23 cellular contexts compared by ENCODE assay signal in the genomic region with DNA sequence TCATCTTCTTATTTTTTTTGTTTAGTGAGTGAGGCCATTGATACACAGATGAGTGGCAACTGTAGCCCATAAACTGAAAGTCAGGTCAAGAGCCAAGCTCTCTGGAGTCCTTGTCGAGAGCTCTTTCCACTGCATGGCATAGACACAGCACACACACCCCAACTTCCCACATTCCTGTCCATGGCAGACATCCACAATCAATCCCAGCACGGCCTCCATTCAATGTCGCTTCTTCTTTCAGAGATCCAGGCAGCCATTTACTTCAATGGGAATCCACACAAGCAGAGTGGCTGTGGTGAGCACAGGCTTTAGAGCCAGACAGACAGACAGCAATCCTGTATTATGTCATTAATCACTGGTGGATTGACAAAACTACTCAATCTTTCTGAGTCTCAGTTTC. TPM values are rescaled to one million over a fixed set of nuclear protein-coding genes. Genes with fewer than 3 reads are reported as not detected.
A peak's percentile ranks its signal among the peaks of the same experiment; 100 is the strongest.
DNase-seq lines count a peak whose midpoint lies in the region; ATAC-seq, FAIRE-seq and TF ChIP-seq lines count a peak whose summit lies in the region.
"Had no signal": no experiment of that assay in that cellular context is flagged by ENCODE, and none has a peak within 500 bp of the region (broad histone marks: within the 10 kb centered on the region; RNA-seq: fewer than 3 reads in every experiment).

No MANE protein-coding gene starts in this region.

- no peak overlapping the region for H2BK120ac ChIP-seq in H1 (replicated peaks; ENCODE audit: low read depth, low read length)

- H2AK5ac ChIP-seq in H1 (ENCODE audit: low read depth, low read length), result peak overlapping the region; percentile 42; the same call in 1 of the 2 replicates

- H3K23me2 ChIP-seq in H1 (ENCODE audit: low read depth, low read length), result no peaks in the 10 kb centered on the region

- H2AFZ ChIP-seq in K562 (ENCODE audit: low read depth, low read length), result no peak overlapping the region; the same call in 1 of the 2 replicates
- no peak overlapping the region for H2AFZ ChIP-seq in H1 (ENCODE audit: low read length)

- no peak overlapping the region for H3K14ac ChIP-seq in H1 (ENCODE audit: insufficient read length)

- H3K4me3 ChIP-seq in K562 (no peak overlapping the region), H1 (ENCODE audit: extremely low read depth in 1 of 4, insufficient read depth in 2 of 4, low read depth in 3 of 4, low read length in 4 of 4) (no peak overlapping the region), lung (no peak overlapping the region)
- H3K4me3 ChIP-seq: A549; BLaER1 treated with 17β-estradiol and CSF1 and Interleukin-3, amounts not matched to agents 10 nM and 100 nM had no signal

- H4K91ac ChIP-seq in H1 (replicated peaks; ENCODE audit: insufficient read length, low read length), result no peak overlapping the region

- BruUV-seq in K562 (replicated peaks; lab: Mats Ljungman, UMichigan), result no TSS peak

- H4K20me1 ChIP-seq in K562 (replicated peaks; ENCODE audit: control insufficient read depth, insufficient read depth, low read length), result no peaks in the 10 kb centered on the region
- no peaks in the 10 kb centered on the region for H4K20me1 ChIP-seq in H1 (replicated peaks in 1 of 2; ENCODE audit: control insufficient read depth in 1 of 2, insufficient read depth in 2 of 2, low read length in 2 of 2)
- H4K20me1 ChIP-seq: BLaER1 treated with 17β-estradiol and CSF1 and Interleukin-3, amounts not matched to agents 10 nM and 100 nM had no signal

- H3K4me1 ChIP-seq in K562 (replicated peaks in 1 of 2; ENCODE audit: control insufficient read depth in 2 of 2, insufficient read depth in 2 of 2, low read length in 2 of 2) (peaks cover 0 to 9% of the 10 kb centered on the region in 2 experiments; a peak in 1 of 5 replicates), H1 (replicated peaks in 1 of 4; ENCODE audit: control insufficient read depth in 3 of 4, insufficient read depth in 4 of 4, low read length in 3 of 4) (peaks cover 0 to 6% (median 5%) of the 10 kb centered on the region in 4 experiments; a peak in 3 of 7 replicates), lung (ENCODE audit: control insufficient read depth in 2 of 2, insufficient read depth in 2 of 2, low read length in 2 of 2) (no peaks in the 10 kb centered on the region)
- H3K4me1 ChIP-seq: A549 had no signal

- no peak overlapping the region for H3K9ac ChIP-seq in K562 (ENCODE audit: insufficient read depth in 1 of 2, low read depth in 2 of 2, low read length in 2 of 2)
- H3K9ac ChIP-seq in H1 (replicated peaks in 1 of 4; ENCODE audit: extremely low read depth in 1 of 4, low read depth in 3 of 4, low read length in 3 of 4), result no peak overlapping the region
- H3K9ac ChIP-seq: BLaER1 treated with 17β-estradiol and CSF1 and Interleukin-3, amounts not matched to agents 10 nM and 100 nM had no signal

- H3K9me1 ChIP-seq in K562 (ENCODE audit: control insufficient read depth, insufficient read depth, low read length), result no peaks in the 10 kb centered on the region

- TF ChIP-seq CTCF in K562 (IDR thresholded peaks at IDR 0.05 in 2 of 3, conservative IDR thresholded peaks at IDR 0.05 in 1 of 3; ENCODE audit: insufficient read depth in 2 of 3, low read depth in 1 of 3, low read length in 3 of 3) (no peak), H1 (IDR thresholded peaks at IDR 0.05; ENCODE audit: control extremely low read depth in 1 of 3, insufficient read depth in 1 of 3, low read depth in 1 of 3, low read length in 3 of 3) (no peak), lung (IDR thresholded peaks at IDR 0.05; ENCODE audit: control extremely low read depth, extremely low read depth) (no peak)

- no peak overlapping the region for H3K23ac ChIP-seq in H1 (ENCODE audit: insufficient read length)

- no peak overlapping the region for H4K8ac ChIP-seq in H1 (ENCODE audit: extremely low read depth, insufficient read depth, low read length)

- H2BK5ac ChIP-seq in H1 (ENCODE audit: low read depth, low read length), result no peak overlapping the region; the same call in 1 of the 2 replicates

- FAIRE-seq in K562 (lab: Jason Lieb, UNC) (no peak), H1 (lab: Jason Lieb, UNC) (no peak)
- FAIRE-seq: A549, GM12891, GM19239 had no signal

- no peak overlapping the region for H3K4me2 ChIP-seq in K562 (ENCODE audit: insufficient read depth, low read length)
- H3K4me2 ChIP-seq in H1 (ENCODE audit: insufficient read depth in 1 of 2, low read depth in 2 of 2, low read length in 2 of 2), result no peak overlapping the region
- H3K4me2 ChIP-seq: A549; BLaER1 treated with 17β-estradiol and CSF1 and Interleukin-3, amounts not matched to agents 10 nM and 100 nM had no signal

- intact Hi-C loops in K562 (cut with micrococcal nuclease), result no loop called here

- TF ChIP-seq RAD21 in K562 (CRISPR knock-in tag; conservative IDR thresholded peaks at IDR 0.05 in 1 of 2, IDR thresholded peaks at IDR 0.05 in 1 of 2) (no peak), H1 (IDR thresholded peaks at IDR 0.05 in 1 of 2, conservative IDR thresholded peaks at IDR 0.05 in 1 of 2; ENCODE audit: low read depth in 2 of 2, low read length in 2 of 2) (no peak)

- DNase-seq in K562 (ENCODE audit: extremely low read depth in 1 of 4, low spot score in 3 of 4) (no peak), H1 (ENCODE audit: low read depth in 1 of 2, low spot score in 2 of 2) (peak in 1 of 2 experiments; percentile 10), lung (ENCODE audit: low spot score) (peak; percentile 18), kidney tubule cell (ENCODE audit: low spot score) (no peak)
- DNase-seq in activated CD4-positive, alpha-beta T cell treated with anti-CD3 and anti-CD28 coated beads, Interleukin-2, amount 50 U/mL, for 48 hours, result no peak
- DNase-seq: AML-193; CD4-positive, alpha-beta T cell; CD8-positive, alpha-beta T cell; COR-L47; DMS 273 treated with DMSO at 0.1 percent for 48 hours; DMS153; DMS53; DMS79; DND-41; EL; GDM1 had no signal

- no peak overlapping the region for H2BK20ac ChIP-seq in H1 (ENCODE audit: low read length)

- H3K36me3 ChIP-seq in K562 (ENCODE audit: control insufficient read depth, insufficient read depth, low read length) (no peaks in the 10 kb centered on the region), H1 (ENCODE audit: control insufficient read depth in 2 of 4, insufficient read depth in 4 of 4, low read length in 3 of 4) (no peaks in the 10 kb centered on the region), lung (ENCODE audit: control insufficient read depth in 2 of 2, insufficient read depth in 2 of 2, low read length in 2 of 2) (no peaks in the 10 kb centered on the region)
- H3K36me3 ChIP-seq: BLaER1 treated with 17β-estradiol and CSF1 and Interleukin-3, amounts not matched to agents 10 nM and 100 nM had no signal

- WGBS in K562 (ENCODE audit: insufficient coverage, low coverage, missing lambda C conversion rate), result 11% methylated on average over 3 of the region's 3 CpGs
- WGBS in H1 (ENCODE audit: extremely low coverage in 1 of 2, insufficient coverage in 1 of 2, insufficient read length in 1 of 2, insufficient replicate concordance in 2 of 2, low coverage in 1 of 2, low lambda C conversion rate in 2 of 2, missing lambda C conversion rate in 1 of 2), 2 experiments, result 92% methylated on average over 3 of the region's 3 CpGs; no CpG with 5 or more reads in 1 of the 2 experiments
- whole genome bisulfite sequencing in lung, 2 donors, result 86 to 92% methylated on average over 3 of the region's 3 CpGs

- peak overlapping the region; percentile 6 for H3K4ac ChIP-seq in H1 (replicated peaks; ENCODE audit: insufficient read length, low read depth, low read length)

- no peak overlapping the region for H2BK12ac ChIP-seq in H1 (ENCODE audit: low read depth, low read length)

- POLR2A ChIA-PET in K562 (lab: Yijun Ruan, JAX) (interaction anchor here (0.8 kb wide), 1 partner anchor 10 kb away, joined by 4 read pairs; no protein-coding TSS in a partner anchor), H1 (lab: Charles Lee; ENCODE audit: partially characterized antibody) (no interaction called here)

- no peaks in the 10 kb centered on the region for H3K79me1 ChIP-seq in H1 (ENCODE audit: low read depth, low read length)

- in situ Hi-C loops in K562 (cut with MboI), result loop anchor here (10.0 kb wide), 1 partner anchor 425 kb away; no protein-coding TSS in a partner anchor

- H3K79me2 ChIP-seq in K562 (ENCODE audit: control insufficient read depth, insufficient read depth, low read length), result no peaks in the 10 kb centered on the region
- H3K79me2 ChIP-seq in H1 (ENCODE audit: control insufficient read depth in 1 of 2, insufficient read depth in 2 of 2, low read length in 2 of 2), result no peaks in the 10 kb centered on the region

- CTCF ChIA-PET in K562 (lab: Yijun Ruan, JAX; ENCODE audit: low intra/inter-chr PET ratio), result no interaction called here
- CTCF ChIA-PET in H1 (lab: Charles Lee; ENCODE audit: partially characterized antibody), result interaction anchor here (0.7 to 1.6 kb wide), 4 partner anchors 11 to 415 kb away, joined by 3 to 4 read pairs (median 3); no protein-coding TSS in a partner anchor

- H3K27me3 ChIP-seq in K562 (ENCODE audit: control insufficient read depth in 2 of 2, insufficient read depth in 2 of 2, low read length in 2 of 2), result peaks cover 0 to 5% of the 10 kb centered on the region in 2 experiments; a peak in 3 of 5 replicates
- H3K27me3 ChIP-seq in H1 (replicated peaks in 1 of 4; ENCODE audit: control insufficient read depth in 3 of 4, extremely low read depth in 1 of 4, insufficient read depth in 3 of 4, low read length in 3 of 4), result peaks cover 0 to 5% (median 0%) of the 10 kb centered on the region in 4 experiments; a peak in 2 of 7 replicates
- H3K27me3 ChIP-seq in lung (ENCODE audit: control insufficient read depth, insufficient read depth), result no peaks in the 10 kb centered on the region
- H3K27me3 ChIP-seq: BLaER1 treated with 17β-estradiol and CSF1 and Interleukin-3, amounts not matched to agents 10 nM and 100 nM had no signal

- TF ChIP-seq POLR2A in K562 (conservative IDR thresholded peaks at IDR 0.05), result no peak
- TF ChIP-seq POLR2A in H1 (IDR thresholded peaks at IDR 0.05; ENCODE audit: control extremely low read depth in 1 of 2, low read depth in 2 of 2, low read length in 2 of 2), result no peak

- no peak overlapping the region for H2BK15ac ChIP-seq in H1 (ENCODE audit: low read length)

- no peak overlapping the region for H3K27ac ChIP-seq in K562 (ENCODE audit: extremely low read depth, low read depth, low read length)
- no peak overlapping the region for H3K27ac ChIP-seq in H1 (ENCODE audit: low read depth, low read length)
- H3K27ac ChIP-seq in lung (ENCODE audit: low read depth in 1 of 2, low read length in 1 of 2), result no peak overlapping the region
- H3K27ac ChIP-seq: 22Rv1; A549; BLaER1 treated with 17β-estradiol and CSF1 and Interleukin-3, amounts not matched to agents 10 nM and 100 nM; C4-2B had no signal

- TF ChIP-seq EP300 in K562 (IDR thresholded peaks at IDR 0.05; ENCODE audit: low read length), result no peak
- no peak for TF ChIP-seq EP300 in H1 (IDR thresholded peaks at IDR 0.05; ENCODE audit: borderline replicate concordance in 1 of 2, low read depth in 2 of 2, low read length in 2 of 2)

- no peak overlapping the region for H3K18ac ChIP-seq in H1 (ENCODE audit: extremely low read depth, low read length)

- H3K9me3 ChIP-seq in K562 (replicated peaks; ENCODE audit: control insufficient read depth, insufficient read depth, low read depth, low read length) (peaks cover 6% of the 10 kb centered on the region), H1 (ENCODE audit: insufficient read depth in 2 of 2, low read depth in 1 of 2, low read length in 1 of 2) (peaks cover 2 to 12% of the 10 kb centered on the region in 2 experiments; a peak in 3 of 4 replicates), lung (ENCODE audit: control insufficient read depth in 2 of 2, insufficient read depth in 1 of 2, low read length in 1 of 2) (peaks cover 0 to 1% of the 10 kb centered on the region in 2 donors)
- H3K9me3 ChIP-seq: A549 had no signal

- H4K5ac ChIP-seq in H1 (ENCODE audit: insufficient read length, low read depth, low read length), result no peak overlapping the region

- no peak overlapping the region for H3K56ac ChIP-seq in H1 (replicated peaks; ENCODE audit: insufficient read length, low read depth, low read length)

- ATAC-seq in K562, result no peak
- ATAC-seq in lung (ENCODE audit: insufficient read depth, low FRiP score), result no peak
- no peak for ATAC-seq in GM19467 (IDR thresholded peaks at IDR 0.05; ENCODE audit: unreplicated experiment)
- ATAC-seq: A549; CD8-positive, alpha-beta T cell had no signal

RNA-seq across cellular contexts. Expression of gene ECI2, which starts 34.9 kb away (rescaled TPM):
- total RNA-seq in K562 (2011; cell fraction: chromatin; rRNA removed; ENCODE audit: low replicate concordance), result 61.5 and 71.7 TPM in 2 replicates
- total RNA-seq in K562 (2011; cell fraction: nucleolus; rRNA removed), result 29.9 and 41.3 TPM in 2 replicates
- 42.9 and 50.0 TPM in 2 replicates for total RNA-seq in K562 (2011; cell fraction: nucleoplasm; rRNA removed)
- 142 and 150 TPM in 2 replicates for total RNA-seq in K562 (2014; rRNA removed)
- total RNA-seq in K562 (2014; rRNA removed; fragmentation: Illumina TruSeq; extraction: Trizol), result 157 and 171 TPM in 2 replicates
- 141 and 142 TPM in 2 replicates for total RNA-seq in K562 (2015; rRNA removed; fragmentation: Illumina TruSeq; extraction: Trizol)
- 101 and 104 TPM in 2 replicates for total RNA-seq in K562 (2021)
- 62.1 and 80.7 TPM in 2 replicates for polyA plus RNA-seq in K562 (2011; rRNA removed)
- polyA plus RNA-seq in K562 (2011; cell fraction: cytosol; rRNA removed), result 51.6 and 74.1 TPM in 2 replicates
- 59.0 and 69.0 TPM in 2 replicates for polyA plus RNA-seq in K562 (2011; cell fraction: nucleus; rRNA removed)
- polyA plus RNA-seq in K562 (2012), result 92.5 and 178 TPM in 2 replicates
- 179 and 228 TPM in 2 replicates for polyA plus RNA-seq in K562 (2014; fragmentation: Illumina TruSeq; extraction: Trizol)
- 100 to 1,000 TPM; 332 to 377 TPM for polyA plus RNA-seq in K562 (2014; fragmentation: Nextera tagmentation; extraction: Ambion mirVana)
- 88.9 and 114 TPM in 2 replicates for polyA plus RNA-seq in K562 (2014; rRNA removed)
- 134 and 145 TPM in 2 replicates for polyA minus RNA-seq in K562 (2011; rRNA and poly(A)+ RNA removed)
- polyA minus RNA-seq in K562 (2011; cell fraction: cytosol; rRNA and poly(A)+ RNA removed), result 41.0 and 57.7 TPM in 2 replicates
- 22.3 and 36.7 TPM in 2 replicates for polyA minus RNA-seq in K562 (2011; cell fraction: nucleus; rRNA and poly(A)+ RNA removed)
- total RNA-seq in H1 (2021; fragmentation: NEBNext Ultra II Directional; extraction: Animal tissue kit (Norgen Biotek cat#: 25700)), result 69.7 and 70.8 TPM in 2 replicates
- 23.2 and 40.4 TPM in 2 replicates for polyA plus RNA-seq in H1 (2011; rRNA removed)
- polyA plus RNA-seq in H1 (2011; cell fraction: cytosol; rRNA removed), result 43.8 TPM
- polyA plus RNA-seq in H1 (2011; cell fraction: nucleus; rRNA removed), result 48.3 TPM
- polyA plus RNA-seq in H1 (2012, experiment 1 of 2), result 91.7 to 138 TPM (median 105 TPM) in 4 replicates
- polyA plus RNA-seq in H1 (2012, experiment 2 of 2), result 20.4 TPM
- polyA plus RNA-seq in H1 (2013, experiment 1 of 2), result 69.2 TPM
- 73.0 TPM for polyA plus RNA-seq in H1 (2013, experiment 2 of 2)
- polyA minus RNA-seq in H1 (2011; rRNA and poly(A)+ RNA removed), result 61.5 and 77.7 TPM in 2 replicates
- 21.7 TPM for polyA minus RNA-seq in H1 (2011; cell fraction: cytosol; rRNA and poly(A)+ RNA removed)
- polyA minus RNA-seq in H1 (2011; cell fraction: nucleus; rRNA and poly(A)+ RNA removed), result 27.6 TPM
- 10 to 100 TPM; 42.6 to 68.0 TPM for total RNA-seq in lung
- 10 to 100 TPM; 18.9 to 27.6 TPM for polyA plus RNA-seq in lung
